ENCODE assay signal across 11 cellular contexts in genomic region chr1:8378202-8378601, GRCh38.
A peak's percentile ranks its signal among the peaks of the same experiment; 100 is the strongest.
DNase-seq lines count a peak whose midpoint lies in the region; FAIRE-seq and TF ChIP-seq lines count a peak whose summit lies in the region.
"Had no signal": no experiment of that assay in that cellular context is flagged by ENCODE, and none has a peak within 500 bp of the region (broad histone marks: within the 10 kb centered on the region; RNA-seq: fewer than 3 reads in every experiment).

No MANE protein-coding gene starts in this region.

- FAIRE-seq in small intestine (lab: Jason Lieb, UNC): no peak
- FAIRE-seq: RCC 7860 had no signal

- WGBS in small intestine, 3 donors: 42 to 63% (median 46%) methylated on average over 4 of the region's 4 CpGs

- H3K27ac ChIP-seq in BLaER1 (peak overlapping the region; percentile 26), osteoblast (ENCODE audit: low read depth, low read length) (peak overlapping the region; percentile 46), small intestine (ENCODE audit: low read depth in 1 of 2, low read length in 1 of 2) (peak overlapping the region in 1 of 2 donors; percentile 83)
- H3K27ac ChIP-seq in effector memory CD4-positive, alpha-beta T cell (ENCODE audit: insufficient read depth, low read length, poor library complexity, severe bottlenecking): no peak overlapping the region

- DNase-seq in NCI-H2196 treated with DMSO at 0.1 percent for 48 hours (lab: John Stamatoyannopoulos, UW; ENCODE audit: unreplicated experiment) (peak; percentile 18), fibroblast of peridontal ligament (ENCODE audit: extremely low read depth) (peak; percentile 44), osteoblast (ENCODE audit: insufficient read length, low spot score, missing footprints) (no peak), NCI-H748 treated with DMSO at 0.1 percent for 48 hours (lab: John Stamatoyannopoulos, UW) (no peak), H4 (ENCODE audit: low spot score) (no peak), small intestine (no peak)
- DNase-seq in effector memory CD4-positive, alpha-beta T cell: no peak
- DNase-seq: activated CD8-positive, alpha-beta memory T cell treated with anti-CD3 and anti-CD28 coated beads, Interleukin-2, amount 10 ng/mL, durations not matched to agents 7 days and 5 days; immature natural killer cell had no signal

- peaks cover 88% of the 10 kb centered on the region for H3K79me2 ChIP-seq in osteoblast (ENCODE audit: insufficient read depth, low read length)

- no peak overlapping the region for H3K4me3 ChIP-seq in BLaER1
- no peak overlapping the region for H3K4me3 ChIP-seq in osteoblast (ENCODE audit: insufficient read depth, low read length)
- no peak overlapping the region for H3K4me3 ChIP-seq in effector memory CD4-positive, alpha-beta T cell (ENCODE audit: insufficient read depth, low read depth, low read length, poor library complexity, severe bottlenecking)
- H3K4me3 ChIP-seq in small intestine (ENCODE audit: low read depth in 1 of 2, low read length in 2 of 2): no peak overlapping the region

- H3K27me3 ChIP-seq in BLaER1: no peaks in the 10 kb centered on the region
- H3K27me3 ChIP-seq in osteoblast (ENCODE audit: insufficient read depth, low read length): no peaks in the 10 kb centered on the region
- H3K27me3 ChIP-seq in effector memory CD4-positive, alpha-beta T cell (replicated peaks; ENCODE audit: control insufficient read depth, insufficient read depth, low read length, poor library complexity, severe bottlenecking): no peaks in the 10 kb centered on the region
- no peaks in the 10 kb centered on the region for H3K27me3 ChIP-seq in small intestine (ENCODE audit: control insufficient read depth in 2 of 2, insufficient read depth in 2 of 2, low read length in 2 of 2)

- H3K9ac ChIP-seq in BLaER1: peak overlapping the region; percentile 51; the same call in 1 of the 2 replicates

- H3K4me1 ChIP-seq in BLaER1 (peaks cover 72% of the 10 kb centered on the region), osteoblast (ENCODE audit: insufficient read depth, low read length) (peaks cover 20% of the 10 kb centered on the region), small intestine (ENCODE audit: control insufficient read depth in 2 of 2, insufficient read depth in 1 of 2, low read depth in 1 of 2, low read length in 1 of 2) (peaks cover 1 to 26% of the 10 kb centered on the region in 2 donors)
- peaks cover 32% of the 10 kb centered on the region for H3K4me1 ChIP-seq in effector memory CD4-positive, alpha-beta T cell (ENCODE audit: control insufficient read depth, insufficient read depth, low read length, poor library complexity, severe bottlenecking)

- no peak overlapping the region for H2AFZ ChIP-seq in osteoblast (ENCODE audit: low read length)

- H3K36me3 ChIP-seq in BLaER1: peaks cover 43% of the 10 kb centered on the region
- peaks cover 12% of the 10 kb centered on the region for H3K36me3 ChIP-seq in osteoblast (ENCODE audit: insufficient read depth, low read length)
- H3K36me3 ChIP-seq in effector memory CD4-positive, alpha-beta T cell (ENCODE audit: control insufficient read depth, insufficient read depth, low read length): peaks cover 7% of the 10 kb centered on the region
- peaks cover 2 to 12% of the 10 kb centered on the region in 2 donors for H3K36me3 ChIP-seq in small intestine (ENCODE audit: control insufficient read depth in 2 of 2, insufficient read depth in 2 of 2, low read length in 2 of 2)

- peak overlapping the region; percentile 65 for H3K4me2 ChIP-seq in BLaER1
- H3K4me2 ChIP-seq in osteoblast (ENCODE audit: insufficient read depth, low read length): no peak overlapping the region

- no peaks in the 10 kb centered on the region for H3K9me3 ChIP-seq in BLaER1
- no peaks in the 10 kb centered on the region for H3K9me3 ChIP-seq in osteoblast (ENCODE audit: low read depth, low read length)
- H3K9me3 ChIP-seq in effector memory CD4-positive, alpha-beta T cell (ENCODE audit: control insufficient read depth, low read length): no peaks in the 10 kb centered on the region
- no peaks in the 10 kb centered on the region for H3K9me3 ChIP-seq in small intestine (ENCODE audit: control insufficient read depth, low read depth)

- H4K20me1 ChIP-seq in BLaER1: peaks cover 100% of the 10 kb centered on the region
- peaks cover 28% of the 10 kb centered on the region for H4K20me1 ChIP-seq in osteoblast (ENCODE audit: insufficient read depth, low read length)

- TF ChIP-seq CTCF in osteoblast (IDR thresholded peaks at IDR 0.05; ENCODE audit: extremely low read depth, low read depth, low read length): no peak

Comparison
In these comparisons a context has a peak if more than half of its experiments do, and no peak if none do; other contexts are left out.
1. DNase-seq: peak in NCI-H2196 treated with DMSO at 0.1 percent for 48 hours (single experiment) and fibroblast of peridontal ligament (single experiment); none in osteoblast (single experiment), effector memory CD4-positive, alpha-beta T cell (0 of 3), NCI-H748 treated with DMSO at 0.1 percent for 48 hours (single experiment), H4 (single experiment) and small intestine (single experiment).